2 cellular contexts compared by ENCODE assay signal in the genomic region with DNA sequence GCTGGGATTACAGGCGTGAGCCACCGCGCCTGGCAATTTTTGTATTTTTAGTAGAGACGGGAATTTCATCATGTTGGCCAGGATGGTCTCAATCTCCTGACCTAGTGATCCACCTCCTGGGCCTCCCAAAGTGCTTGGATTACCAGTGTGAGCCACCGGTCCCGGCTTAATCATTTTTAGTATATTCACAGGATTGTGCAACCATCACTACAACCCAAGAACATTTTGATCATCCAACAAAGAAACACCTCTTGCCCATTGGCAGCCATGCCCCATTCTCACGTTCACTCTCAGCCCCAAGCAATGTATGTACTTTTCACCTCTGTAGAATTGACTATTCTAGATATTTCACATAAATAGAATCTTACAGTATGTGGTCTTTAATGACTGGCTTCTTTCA.
TF ChIP-seq lines count a peak whose summit lies in the region.

No MANE protein-coding gene starts in this region.

TF ChIP-seq in HepG2, 621 proteins besides CTCF, POLR2A, EP300 and RAD21:
- TF ChIP-seq CEBPB (IDR thresholded peaks at IDR 0.05; ENCODE audit: borderline replicate concordance, low read depth, low read length) (peak; percentile 39), ZKSCAN8 (CRISPR knock-in tag; IDR thresholded peaks at IDR 0.05; ENCODE audit: borderline replicate concordance) (no peak)

TF ChIP-seq in HEK293T, 16 proteins besides CTCF, POLR2A, EP300 and RAD21:
- no peak for TF ChIP-seq LEF1 (IDR thresholded peaks at IDR 0.05; ENCODE audit: borderline replicate concordance)
- no peak for TF ChIP-seq BHLHE40 (IDR thresholded peaks at IDR 0.05; ENCODE audit: borderline replicate concordance)
- TF ChIP-seq, protein P1, sequence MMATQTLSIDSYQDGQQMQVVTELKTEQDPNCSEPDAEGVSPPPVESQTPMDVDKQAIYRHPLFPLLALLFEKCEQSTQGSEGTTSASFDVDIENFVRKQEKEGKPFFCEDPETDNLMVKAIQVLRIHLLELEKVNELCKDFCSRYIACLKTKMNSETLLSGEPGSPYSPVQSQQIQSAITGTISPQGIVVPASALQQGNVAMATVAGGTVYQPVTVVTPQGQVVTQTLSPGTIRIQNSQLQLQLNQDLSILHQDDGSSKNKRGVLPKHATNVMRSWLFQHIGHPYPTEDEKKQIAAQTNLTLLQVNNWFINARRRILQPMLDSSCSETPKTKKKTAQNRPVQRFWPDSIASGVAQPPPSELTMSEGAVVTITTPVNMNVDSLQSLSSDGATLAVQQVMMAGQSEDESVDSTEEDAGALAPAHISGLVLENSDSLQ (IDR thresholded peaks at IDR 0.05) = no peak
- TF ChIP-seq L3MBTL2 (conservative IDR thresholded peaks at IDR 0.05) = no peak
- no peak for TF ChIP-seq FOXM1 (IDR thresholded peaks at IDR 0.05; ENCODE audit: borderline replicate concordance)
- TF ChIP-seq FOXA1 (IDR thresholded peaks at IDR 0.05) = no peak
